In the genomic region with DNA sequence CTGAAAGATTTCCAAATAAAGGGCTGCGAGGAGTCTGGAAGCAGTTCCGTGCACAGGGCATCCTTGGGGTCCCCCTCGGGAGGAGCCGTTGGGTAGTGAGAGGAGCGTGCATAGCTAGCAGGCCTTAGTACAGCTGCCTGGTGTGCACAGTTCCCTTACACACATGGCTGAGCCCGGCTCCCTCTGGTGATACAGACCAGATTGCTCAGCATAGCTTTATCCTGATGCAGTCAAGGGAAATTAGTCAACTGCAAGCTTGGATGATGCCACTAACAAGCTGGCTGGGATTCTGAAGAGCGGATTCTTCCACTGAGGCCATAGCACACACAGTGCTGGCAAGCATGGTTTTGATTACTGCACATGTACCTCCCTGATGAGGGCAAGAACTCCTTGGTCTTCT, we compare ENCODE assay signal across 1 cellular context.
TF ChIP-seq lines count a peak whose summit lies in the region.

No MANE protein-coding gene starts in this region.

TF ChIP-seq in IMR-90, 13 proteins besides CTCF, POLR2A, EP300 and RAD21:
- no peak for TF ChIP-seq RCOR1 (IDR thresholded peaks at IDR 0.05; ENCODE audit: insufficient replicate concordance, low read length)
